11 cellular contexts compared by ENCODE assay signal in the genomic region with DNA sequence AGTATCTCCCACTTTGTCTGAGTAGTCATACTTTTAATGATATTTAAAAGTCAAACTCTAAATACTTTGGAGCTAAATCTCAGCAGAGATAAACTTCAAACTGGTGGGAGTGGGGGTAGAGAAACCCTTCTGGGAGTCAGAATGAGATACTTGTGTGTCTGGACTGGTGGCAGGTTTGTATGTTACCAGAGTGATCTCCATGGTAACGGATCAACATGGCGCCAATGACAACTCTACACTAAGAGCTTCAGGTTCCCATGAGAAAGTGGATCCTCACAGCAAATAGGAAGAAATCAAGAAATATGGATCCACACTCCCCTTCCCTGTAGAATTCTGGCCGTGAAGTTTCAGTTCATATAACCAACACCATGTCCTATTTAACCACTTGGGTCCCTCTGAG.
A peak's percentile ranks its signal among the peaks of the same experiment; 100 is the strongest.
DNase-seq lines count a peak whose midpoint lies in the region; ATAC-seq and TF ChIP-seq lines count a peak whose summit lies in the region.
"Had no signal": no experiment of that assay in that cellular context is flagged by ENCODE, and none has a peak within 500 bp of the region (broad histone marks: within the 10 kb centered on the region; RNA-seq: fewer than 3 reads in every experiment).

No MANE protein-coding gene starts in this region.

- TF ChIP-seq CTCF in mammary epithelial cell (conservative IDR thresholded peaks at IDR 0.05 in 1 of 2, IDR thresholded peaks at IDR 0.05 in 1 of 2; ENCODE audit: extremely low read depth in 1 of 2, insufficient read depth in 1 of 2, low read depth in 1 of 2, low read length in 2 of 2) (no peak), breast epithelium (IDR thresholded peaks at IDR 0.05) (no peak), endodermal cell (conservative IDR thresholded peaks at IDR 0.05) (no peak), glutamatergic neuron (IDR thresholded peaks at IDR 0.05; ENCODE audit: partially characterized antibody, unreplicated experiment) (no peak), mucosa of descending colon (IDR thresholded peaks at IDR 0.05) (no peak)

- BruUV-seq in mammary epithelial cell (replicated peaks; lab: Mats Ljungman, UMichigan): no TSS peak

- H3K79me2 ChIP-seq in mammary epithelial cell (ENCODE audit: insufficient read depth, low read length): peaks cover 40% of the 10 kb centered on the region

- H3K27me3 Mint-ChIP-seq in endodermal cell (ENCODE audit: insufficient read depth) (peaks cover 5% of the 10 kb centered on the region), glutamatergic neuron (ENCODE audit: unreplicated experiment) (no peaks in the 10 kb centered on the region)

- dilution Hi-C loops in mammary epithelial cell (cut with HindIII; ENCODE audit: low sequenced_read_pairs): no loop called here

- H3K4me3 Mint-ChIP-seq in endodermal cell: no peak overlapping the region
- no peak overlapping the region for H3K4me3 Mint-ChIP-seq in glutamatergic neuron (ENCODE audit: unreplicated experiment)

- peak overlapping the region; percentile 0 for H3K4me2 ChIP-seq in mammary epithelial cell (ENCODE audit: insufficient read depth, low read depth, low read length)

- CTCF ChIA-PET in mammary epithelial cell (lab: Charles Lee; ENCODE audit: low non-redundant PET): no interaction called here

- no peak overlapping the region for H3K4me3 ChIP-seq in mammary epithelial cell (replicated peaks in 1 of 3; ENCODE audit: insufficient read depth in 1 of 3, low read depth in 2 of 3, low read length in 3 of 3)
- H3K4me3 ChIP-seq in breast epithelium: no peak overlapping the region
- H3K4me3 ChIP-seq in endodermal cell (ENCODE audit: low read length): no peak overlapping the region
- H3K4me3 ChIP-seq in mucosa of descending colon: no peak overlapping the region
- H3K4me3 ChIP-seq: MG63 had no signal

- H3K36me3 ChIP-seq in mammary epithelial cell (ENCODE audit: insufficient read depth, low read length) (no peaks in the 10 kb centered on the region), breast epithelium (no peaks in the 10 kb centered on the region), endodermal cell (ENCODE audit: control insufficient read depth, insufficient read depth, low read length) (no peaks in the 10 kb centered on the region), mucosa of descending colon (ENCODE audit: low read depth) (no peaks in the 10 kb centered on the region)
- H3K36me3 ChIP-seq: MG63 had no signal

- H3K27ac Mint-ChIP-seq in endodermal cell (no peak overlapping the region), glutamatergic neuron (ENCODE audit: unreplicated experiment) (no peak overlapping the region)

- H3K27me3 ChIP-seq in mammary epithelial cell (ENCODE audit: insufficient read depth, low read length) (no peaks in the 10 kb centered on the region), breast epithelium (no peaks in the 10 kb centered on the region), endodermal cell (ENCODE audit: control insufficient read depth, insufficient read depth, low read length, poor library complexity, severe bottlenecking) (no peaks in the 10 kb centered on the region)
- H3K27me3 ChIP-seq: MG63 had no signal

- peak; percentile 37 for DNase-seq in mammary epithelial cell
- DNase-seq in breast epithelium (ENCODE audit: low spot score in 2 of 2): no peak
- peak; percentile 6 for DNase-seq in NCI-H748 treated with DMSO at 0.1 percent for 48 hours (lab: John Stamatoyannopoulos, UW)
- peak; percentile 40 for DNase-seq in endodermal cell
- no peak for DNase-seq in stimulated activated naive CD8-positive, alpha-beta T cell treated with anti-CD3 and anti-CD28 coated beads, Interleukin-15, Interleukin-2, amounts not matched to agents 100 U/mL and 50 U/mL, for 24 hours
- DNase-seq in glutamatergic neuron: no peak
- no peak for DNase-seq in mucosa of descending colon
- no peak for DNase-seq in HCEC 1CT
- DNase-seq: amniotic stem cell, COR-L47, MG63 had no signal

- H3K9ac ChIP-seq in mammary epithelial cell (ENCODE audit: insufficient read depth, low read length) (no peak overlapping the region), endodermal cell (ENCODE audit: extremely low read depth, low read length, poor library complexity, severe bottlenecking) (no peak overlapping the region)

- H3K27ac ChIP-seq in mammary epithelial cell (ENCODE audit: insufficient read depth, low read depth, low read length) (peak overlapping the region; percentile 39), breast epithelium (peak overlapping the region in 1 of 2 donors; percentile 20), endodermal cell (ENCODE audit: low read depth, low read length) (no peak overlapping the region)

- H3K9me3 ChIP-seq in mammary epithelial cell (replicated peaks; ENCODE audit: insufficient read depth, low read length) (no peaks in the 10 kb centered on the region), breast epithelium (no peaks in the 10 kb centered on the region), endodermal cell (ENCODE audit: control insufficient read depth, low read length) (no peaks in the 10 kb centered on the region), mucosa of descending colon (no peaks in the 10 kb centered on the region)
- H3K9me3 ChIP-seq: MG63 had no signal

- H3K9me3 Mint-ChIP-seq in endodermal cell (no peaks in the 10 kb centered on the region), glutamatergic neuron (ENCODE audit: unreplicated experiment) (no peaks in the 10 kb centered on the region)

- H3K4me1 Mint-ChIP-seq in endodermal cell: peaks cover 6% of the 10 kb centered on the region
- peaks cover 17% of the 10 kb centered on the region for H3K4me1 Mint-ChIP-seq in glutamatergic neuron (ENCODE audit: low read depth, unreplicated experiment)

- no peaks in the 10 kb centered on the region for H4K20me1 ChIP-seq in mammary epithelial cell (ENCODE audit: insufficient read depth, low read length)

- H3K4me1 ChIP-seq in mammary epithelial cell (ENCODE audit: insufficient read depth, low read length) (peaks cover 19% of the 10 kb centered on the region), breast epithelium (peaks cover 0 to 2% of the 10 kb centered on the region in 2 donors), endodermal cell (ENCODE audit: control insufficient read depth, insufficient read depth, low read length) (no peaks in the 10 kb centered on the region), mucosa of descending colon (ENCODE audit: low read depth) (peaks cover 28% of the 10 kb centered on the region)

- WGBS in mammary epithelial cell (ENCODE audit: low coverage, missing lambda C conversion rate): 98% methylated on average over 3 of the region's 3 CpGs
- 96% methylated on average over 3 of the region's 3 CpGs for WGBS in endodermal cell (ENCODE audit: insufficient coverage in 1 of 2, insufficient read length in 1 of 2), 2 experiments

- H3K36me3 Mint-ChIP-seq in endodermal cell (ENCODE audit: low read depth) (peaks cover 7% of the 10 kb centered on the region), glutamatergic neuron (ENCODE audit: unreplicated experiment) (no peaks in the 10 kb centered on the region)

- TF ChIP-seq POLR2A in breast epithelium (IDR thresholded peaks at IDR 0.05): no peak

- no peak overlapping the region for H2AFZ ChIP-seq in mammary epithelial cell (ENCODE audit: low read depth, low read length)

- in situ Hi-C loops in mammary epithelial cell (cut with MboI; ENCODE audit: low sequenced_read_pairs in 2 of 2): no loop called here

- intact Hi-C loops in mammary epithelial cell (cut with micrococcal nuclease) (no loop called here), breast epithelium (cut with DNase I; ENCODE audit: low total_unique reads) (no loop called here), mucosa of descending colon (cut with DNase I, micrococcal nuclease) (no loop called here)

- ATAC-seq in stimulated activated naive CD8-positive, alpha-beta T cell treated with anti-CD3 and anti-CD28 coated beads, Interleukin-15, Interleukin-2, amounts not matched to agents 100 U/mL and 50 U/mL, for 24 hours: peak; percentile 65
- ATAC-seq in mucosa of descending colon: no peak

Comparison
In these comparisons a context has a peak if more than half of its experiments do, and no peak if none do; other contexts are left out.
1. DNase-seq: peak in mammary epithelial cell (single experiment), NCI-H748 treated with DMSO at 0.1 percent for 48 hours (single experiment) and endodermal cell (single experiment); none in breast epithelium (0 of 2), stimulated activated naive CD8-positive, alpha-beta T cell treated with anti-CD3 and anti-CD28 coated beads, Interleukin-15, Interleukin-2, amounts not matched to agents 100 U/mL and 50 U/mL, for 24 hours (single experiment), glutamatergic neuron (single experiment), mucosa of descending colon (0 of 3) and HCEC 1CT (single experiment).